16 cellular contexts compared by ENCODE assay signal in the genomic region with DNA sequence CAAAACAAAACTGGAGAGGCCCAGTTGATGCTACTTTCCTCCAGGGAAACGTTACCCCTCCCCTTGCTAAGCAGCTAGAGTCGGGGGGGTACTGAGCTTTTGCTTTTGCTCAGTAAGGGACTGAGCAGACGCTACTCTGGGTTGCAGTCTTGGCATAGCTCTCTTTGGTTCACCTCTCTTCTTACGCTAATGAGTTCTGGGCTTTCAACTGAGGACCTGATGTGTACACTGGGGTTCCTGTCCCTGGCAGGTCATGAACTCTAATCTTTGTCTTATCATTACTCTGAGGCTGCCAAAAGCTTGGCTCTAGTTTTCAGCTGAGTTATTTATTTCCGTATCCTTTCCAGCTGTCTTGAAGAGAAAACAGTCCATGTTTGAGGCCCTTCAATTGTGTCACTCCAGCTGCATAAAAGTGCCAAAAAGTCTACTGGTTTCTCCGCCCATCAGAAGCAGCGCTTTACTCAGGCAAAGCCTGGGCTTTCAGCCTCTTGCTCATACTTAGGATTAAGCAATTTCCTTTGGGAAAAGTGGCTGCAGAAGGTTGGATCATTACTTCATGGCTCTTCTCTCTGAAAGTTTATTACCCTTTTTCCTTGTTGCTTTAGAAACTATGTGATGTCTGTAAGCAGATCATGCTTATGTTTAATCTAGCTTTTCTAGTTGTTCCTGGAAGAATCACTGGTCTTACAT.
DNase-seq lines count a peak whose midpoint lies in the region; ATAC-seq and TF ChIP-seq lines count a peak whose summit lies in the region.
"Had no signal": no experiment of that assay in that cellular context is flagged by ENCODE, and none has a peak within 500 bp of the region (broad histone marks: within the 10 kb centered on the region; RNA-seq: fewer than 3 reads in every experiment).

No MANE protein-coding gene starts in this region.

- peaks cover 6% of the 10 kb centered on the region for H3K9me3 Mint-ChIP-seq in WTC11
- H3K9me3 Mint-ChIP-seq: activated T-cell treated with anti-CD3 and anti-CD28 coated beads, Interleukin-2, amount 50 U/mL, for 4 hours had no signal

- no peaks in the 10 kb centered on the region for H3K36me3 ChIP-seq in heart left ventricle
- H3K36me3 ChIP-seq: BLaER1 treated with 17β-estradiol and CSF1 and Interleukin-3, amounts not matched to agents 10 nM and 100 nM had no signal

- intact Hi-C loops in heart left ventricle (cut with DNase I), result no loop called here

- peak; percentile 45 for DNase-seq in GM04503 (ENCODE audit: low read depth)
- no peak for DNase-seq in WTC11 (ENCODE audit: low spot score)
- DNase-seq in heart left ventricle, result peak in 4 of 5 donors; percentile 34 to 68 (median 47)
- peak; percentile 86 for DNase-seq in renal cortical epithelial cell (ENCODE audit: low read depth)
- DNase-seq in SKM-1 treated with dmso at 0.1 percent for 144 hours (lab: John Stamatoyannopoulos, UW; ENCODE audit: unreplicated experiment), result no peak
- DNase-seq in cerebellar cortex (ENCODE audit: low spot score), result no peak
- DNase-seq: activated T-cell treated with anti-CD3 and anti-CD28 coated beads, Interleukin-2, amount 50 U/mL, for 4 hours; caudate nucleus; glutamatergic neuron; NCI-H2227 treated with DMSO at 0.1 percent for 48 hours; stimulated activated CD4-positive, alpha-beta T cell treated with anti-CD3 and anti-CD28 coated beads, Interleukin-15, amount 100 ng/mL, for 24 hours; stimulated activated naive B cell treated with anti-CD40 and anti-IgM and Interleukin-4, amounts not matched to agents 10 μg/mL and 1 μg/mL and 100 μg/mL, for 72 hours had no signal

- WGBS in heart left ventricle, 4 donors, result 26 to 44% (median 30%) methylated on average over 7 of the region's 7 CpGs

- H3K9me3 ChIP-seq in heart left ventricle, result peaks cover 0 to 7% (median 0%) of the 10 kb centered on the region in 12 donors

- no peaks in the 10 kb centered on the region for H3K36me3 Mint-ChIP-seq in WTC11
- H3K36me3 Mint-ChIP-seq: IgD-negative memory B cell; stimulated activated naive B cell treated with anti-CD40 and anti-IgM and Interleukin-4, amounts not matched to agents 10 μg/mL and 1 μg/mL and 100 μg/mL, for 72 hours had no signal

- peaks cover 8% of the 10 kb centered on the region for H3K4me1 Mint-ChIP-seq in WTC11
- H3K4me1 Mint-ChIP-seq: IgD-negative memory B cell; stimulated activated naive B cell treated with anti-CD40 and anti-IgM and Interleukin-4, amounts not matched to agents 10 μg/mL and 1 μg/mL and 100 μg/mL, for 72 hours had no signal

- 0 out of 2 replicates have a peak, but pooled peaks cover 4% of the 10 kb centered on the region for H3K27me3 Mint-ChIP-seq in WTC11 (ENCODE audit: low read depth)

- H3K4me3 Mint-ChIP-seq in WTC11, result no peak overlapping the region
- H3K4me3 Mint-ChIP-seq: activated T-cell treated with anti-CD3 and anti-CD28 coated beads, Interleukin-2, amount 50 U/mL, for 4 hours; IgD-negative memory B cell; stimulated activated naive B cell treated with anti-CD40 and anti-IgM and Interleukin-4, amounts not matched to agents 10 μg/mL and 1 μg/mL and 100 μg/mL, for 72 hours had no signal

- H3K27ac Mint-ChIP-seq in WTC11, result no peak overlapping the region
- H3K27ac Mint-ChIP-seq: stimulated activated naive B cell treated with anti-CD40 and anti-IgM and Interleukin-4, amounts not matched to agents 10 μg/mL and 1 μg/mL and 100 μg/mL, for 72 hours had no signal

- ATAC-seq in WTC11, result peak; percentile 92
- peak; percentile 69 to 96 (median 95) for ATAC-seq in heart left ventricle
- ATAC-seq in HG02678 (IDR thresholded peaks at IDR 0.05; ENCODE audit: unreplicated experiment), result no peak
- no peak for ATAC-seq in GM21360 (IDR thresholded peaks at IDR 0.05; ENCODE audit: unreplicated experiment)
- ATAC-seq: activated T-cell treated with anti-CD3 and anti-CD28 coated beads, Interleukin-2, amount 50 U/mL, for 4 hours; stimulated activated naive B cell treated with anti-CD40 and anti-IgM and Interleukin-4, amounts not matched to agents 10 μg/mL and 1 μg/mL and 100 μg/mL, for 72 hours had no signal

- no peak for TF ChIP-seq CTCF in WTC11 (IDR thresholded peaks at IDR 0.05)
- no peak for TF ChIP-seq CTCF in heart left ventricle (IDR thresholded peaks at IDR 0.05)

- CTCF ChIA-PET in WTC11 (lab: Charles Lee), result interaction anchor here (1.1 kb wide), 1 partner anchor 26 kb away, joined by 3 read pairs; no protein-coding TSS in a partner anchor

- peaks cover 0 to 28% (median 8%) of the 10 kb centered on the region in 12 donors for H3K4me1 ChIP-seq in heart left ventricle
- H3K4me1 ChIP-seq: BLaER1 treated with 17β-estradiol and CSF1 and Interleukin-3, amounts not matched to agents 10 nM and 100 nM had no signal

- no peak overlapping the region for H3K4me3 ChIP-seq in heart left ventricle
- H3K4me3 ChIP-seq: BLaER1 treated with 17β-estradiol and CSF1 and Interleukin-3, amounts not matched to agents 10 nM and 100 nM had no signal

- H3K27me3 ChIP-seq in heart left ventricle, result no peaks in the 10 kb centered on the region
- H3K27me3 ChIP-seq: BLaER1 treated with 17β-estradiol and CSF1 and Interleukin-3, amounts not matched to agents 10 nM and 100 nM had no signal

- POLR2A ChIA-PET in WTC11 (lab: Charles Lee), result no interaction called here

- no peak for TF ChIP-seq POLR2A in heart left ventricle (IDR thresholded peaks at IDR 0.05)

- H3K27ac ChIP-seq in heart left ventricle, result peak overlapping the region in 11 of 12 donors; percentile 0 to 71 (median 53)
- H3K27ac ChIP-seq: BLaER1 treated with 17β-estradiol and CSF1 and Interleukin-3, amounts not matched to agents 10 nM and 100 nM had no signal

TF ChIP-seq in WTC11, 78 proteins besides CTCF, POLR2A, EP300 and RAD21 (continues in another document):
- TF ChIP-seq E2F1 (CRISPR knock-in tag; IDR thresholded peaks at IDR 0.05) (no peak), GTF2I (CRISPR knock-in tag; conservative IDR thresholded peaks at IDR 0.05) (no peak), PRRX2 (CRISPR knock-in tag; IDR thresholded peaks at IDR 0.05) (no peak), OVOL2 (CRISPR knock-in tag; IDR thresholded peaks at IDR 0.05; ENCODE audit: borderline replicate concordance) (no peak), ATF1 (CRISPR knock-in tag; IDR thresholded peaks at IDR 0.05) (no peak), ZNF671 (CRISPR knock-in tag; IDR thresholded peaks at IDR 0.05) (no peak), EMX1 (CRISPR knock-in tag; IDR thresholded peaks at IDR 0.05) (no peak), ZNF121 (CRISPR knock-in tag; IDR thresholded peaks at IDR 0.05) (no peak)
- TF ChIP-seq, protein P1, sequence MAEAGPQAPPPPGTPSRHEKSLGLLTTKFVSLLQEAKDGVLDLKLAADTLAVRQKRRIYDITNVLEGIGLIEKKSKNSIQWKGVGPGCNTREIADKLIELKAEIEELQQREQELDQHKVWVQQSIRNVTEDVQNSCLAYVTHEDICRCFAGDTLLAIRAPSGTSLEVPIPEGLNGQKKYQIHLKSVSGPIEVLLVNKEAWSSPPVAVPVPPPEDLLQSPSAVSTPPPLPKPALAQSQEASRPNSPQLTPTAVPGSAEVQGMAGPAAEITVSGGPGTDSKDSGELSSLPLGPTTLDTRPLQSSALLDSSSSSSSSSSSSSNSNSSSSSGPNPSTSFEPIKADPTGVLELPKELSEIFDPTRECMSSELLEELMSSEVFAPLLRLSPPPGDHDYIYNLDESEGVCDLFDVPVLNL (CRISPR knock-in tag; IDR thresholded peaks at IDR 0.05; ENCODE audit: borderline replicate concordance, low read depth), result no peak
- TF ChIP-seq, protein P2, sequence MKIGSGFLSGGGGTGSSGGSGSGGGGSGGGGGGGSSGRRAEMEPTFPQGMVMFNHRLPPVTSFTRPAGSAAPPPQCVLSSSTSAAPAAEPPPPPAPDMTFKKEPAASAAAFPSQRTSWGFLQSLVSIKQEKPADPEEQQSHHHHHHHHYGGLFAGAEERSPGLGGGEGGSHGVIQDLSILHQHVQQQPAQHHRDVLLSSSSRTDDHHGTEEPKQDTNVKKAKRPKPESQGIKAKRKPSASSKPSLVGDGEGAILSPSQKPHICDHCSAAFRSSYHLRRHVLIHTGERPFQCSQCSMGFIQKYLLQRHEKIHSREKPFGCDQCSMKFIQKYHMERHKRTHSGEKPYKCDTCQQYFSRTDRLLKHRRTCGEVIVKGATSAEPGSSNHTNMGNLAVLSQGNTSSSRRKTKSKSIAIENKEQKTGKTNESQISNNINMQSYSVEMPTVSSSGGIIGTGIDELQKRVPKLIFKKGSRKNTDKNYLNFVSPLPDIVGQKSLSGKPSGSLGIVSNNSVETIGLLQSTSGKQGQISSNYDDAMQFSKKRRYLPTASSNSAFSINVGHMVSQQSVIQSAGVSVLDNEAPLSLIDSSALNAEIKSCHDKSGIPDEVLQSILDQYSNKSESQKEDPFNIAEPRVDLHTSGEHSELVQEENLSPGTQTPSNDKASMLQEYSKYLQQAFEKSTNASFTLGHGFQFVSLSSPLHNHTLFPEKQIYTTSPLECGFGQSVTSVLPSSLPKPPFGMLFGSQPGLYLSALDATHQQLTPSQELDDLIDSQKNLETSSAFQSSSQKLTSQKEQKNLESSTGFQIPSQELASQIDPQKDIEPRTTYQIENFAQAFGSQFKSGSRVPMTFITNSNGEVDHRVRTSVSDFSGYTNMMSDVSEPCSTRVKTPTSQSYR (CRISPR knock-in tag; IDR thresholded peaks at IDR 0.05), result no peak
- TF ChIP-seq, protein P3, sequence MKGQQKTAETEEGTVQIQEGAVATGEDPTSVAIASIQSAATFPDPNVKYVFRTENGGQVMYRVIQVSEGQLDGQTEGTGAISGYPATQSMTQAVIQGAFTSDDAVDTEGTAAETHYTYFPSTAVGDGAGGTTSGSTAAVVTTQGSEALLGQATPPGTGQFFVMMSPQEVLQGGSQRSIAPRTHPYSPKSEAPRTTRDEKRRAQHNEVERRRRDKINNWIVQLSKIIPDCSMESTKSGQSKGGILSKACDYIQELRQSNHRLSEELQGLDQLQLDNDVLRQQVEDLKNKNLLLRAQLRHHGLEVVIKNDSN (CRISPR knock-in tag; IDR thresholded peaks at IDR 0.05), result no peak

Comparison
In these comparisons a context has a peak if more than half of its experiments do, and no peak if none do; other contexts are left out.
1. DNase-seq: peak in GM04503 (single experiment), heart left ventricle (4 of 5) and renal cortical epithelial cell (single experiment); none in WTC11 (single experiment), SKM-1 treated with dmso at 0.1 percent for 144 hours (single experiment) and cerebellar cortex (single experiment).
2. ATAC-seq: peak in WTC11 (single experiment) and heart left ventricle (4 of 4); none in HG02678 (single experiment) and GM21360 (single experiment).